Comparison of ENCODE assay signal across 20 cellular contexts in the genomic region with DNA sequence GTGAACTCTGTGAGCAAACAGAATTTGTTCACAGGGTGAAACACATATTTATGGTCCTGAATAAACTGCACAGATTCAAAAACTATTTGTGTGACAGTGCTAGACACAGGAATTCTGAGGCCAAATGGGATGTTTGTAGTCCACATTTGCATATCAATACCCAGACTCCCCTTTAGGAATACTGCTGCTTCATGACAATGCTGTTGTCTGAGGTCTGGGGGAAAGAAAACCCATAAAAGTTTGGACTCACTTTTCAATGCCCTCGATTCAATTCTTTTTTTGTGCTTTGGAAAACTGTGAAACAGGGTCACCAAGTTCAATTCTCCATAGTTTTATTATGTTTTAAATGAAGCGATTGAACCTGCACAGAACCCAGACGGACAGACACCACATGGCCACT.
DNase-seq lines count a peak whose midpoint lies in the region; ATAC-seq and TF ChIP-seq lines count a peak whose summit lies in the region.
"Had no signal": no experiment of that assay in that cellular context is flagged by ENCODE, and none has a peak within 500 bp of the region (broad histone marks: within the 10 kb centered on the region; RNA-seq: fewer than 3 reads in every experiment).

No MANE protein-coding gene starts in this region.

- H3K27ac Mint-ChIP-seq in endodermal cell, result no peak overlapping the region
- H3K27ac Mint-ChIP-seq in neural progenitor cell, result no peak overlapping the region
- H3K27ac Mint-ChIP-seq: CD14-positive monocyte; CD4-positive, alpha-beta memory T cell; HFFc6 had no signal

- H3K9me3 Mint-ChIP-seq in endodermal cell (no peaks in the 10 kb centered on the region), neural progenitor cell (no peaks in the 10 kb centered on the region)
- H3K9me3 Mint-ChIP-seq: CD14-positive monocyte; CD4-positive, alpha-beta memory T cell; HFFc6 had no signal

- no peak overlapping the region for H3K9ac ChIP-seq in NT2/D1 (ENCODE audit: insufficient read length, low read depth)
- H3K9ac ChIP-seq in endodermal cell (ENCODE audit: extremely low read depth, low read length, poor library complexity, severe bottlenecking), result no peak overlapping the region
- no peak overlapping the region for H3K9ac ChIP-seq in neural progenitor cell

- no peaks in the 10 kb centered on the region for H3K27me3 ChIP-seq in NT2/D1 (ENCODE audit: insufficient read depth, insufficient read length)
- H3K27me3 ChIP-seq in endodermal cell (ENCODE audit: control insufficient read depth, insufficient read depth, low read length, poor library complexity, severe bottlenecking), result no peaks in the 10 kb centered on the region
- H3K27me3 ChIP-seq in neural progenitor cell, result no peaks in the 10 kb centered on the region

- no peaks in the 10 kb centered on the region for H3K9me3 ChIP-seq in NT2/D1 (ENCODE audit: insufficient read depth, low read length)
- no peaks in the 10 kb centered on the region for H3K9me3 ChIP-seq in endodermal cell (ENCODE audit: control insufficient read depth, low read length)
- no peaks in the 10 kb centered on the region for H3K9me3 ChIP-seq in neural progenitor cell (ENCODE audit: low read depth)
- H3K9me3 ChIP-seq: A549 had no signal

- WGBS in endodermal cell (ENCODE audit: insufficient coverage in 1 of 2, insufficient read length in 1 of 2), 2 experiments, result 57 to 79% methylated on average over 2 to 3 of the region's 3 CpGs

- H3K27ac ChIP-seq in endodermal cell (ENCODE audit: low read depth, low read length) (peak overlapping the region; percentile 87), neural progenitor cell (no peak overlapping the region)
- H3K27ac ChIP-seq: 22Rv1, A549, HL-60 had no signal

- no peak overlapping the region for H2AFZ ChIP-seq in neural progenitor cell (replicated peaks)

- H3K4me3 Mint-ChIP-seq in endodermal cell, result no peak overlapping the region
- no peak overlapping the region for H3K4me3 Mint-ChIP-seq in neural progenitor cell
- H3K4me3 Mint-ChIP-seq: CD14-positive monocyte; CD4-positive, alpha-beta memory T cell; HFFc6 had no signal

- TF ChIP-seq CTCF in endodermal cell (conservative IDR thresholded peaks at IDR 0.05) (no peak), neural progenitor cell (IDR thresholded peaks at IDR 0.05) (no peak)

- H3K36me3 ChIP-seq in NT2/D1 (ENCODE audit: insufficient read depth, insufficient read length, low read length) (no peaks in the 10 kb centered on the region), endodermal cell (ENCODE audit: control insufficient read depth, insufficient read depth, low read length) (no peaks in the 10 kb centered on the region), neural progenitor cell (no peaks in the 10 kb centered on the region)

- ATAC-seq in HG03135 (IDR thresholded peaks at IDR 0.05; ENCODE audit: unreplicated experiment), result no peak
- ATAC-seq: A549, GM12878, HCT116, K562 had no signal

- H3K36me3 Mint-ChIP-seq in endodermal cell (ENCODE audit: low read depth), result no peaks in the 10 kb centered on the region
- H3K36me3 Mint-ChIP-seq in neural progenitor cell, result no peaks in the 10 kb centered on the region
- H3K36me3 Mint-ChIP-seq: CD14-positive monocyte; CD4-positive, alpha-beta memory T cell had no signal

- no peaks in the 10 kb centered on the region for H4K20me1 ChIP-seq in neural progenitor cell (ENCODE audit: low read depth)

- no peaks in the 10 kb centered on the region for H3K79me2 ChIP-seq in neural progenitor cell (ENCODE audit: low read depth)

- H3K4me1 Mint-ChIP-seq in endodermal cell (no peaks in the 10 kb centered on the region), neural progenitor cell (peaks cover 16% of the 10 kb centered on the region)
- H3K4me1 Mint-ChIP-seq: CD14-positive monocyte; CD4-positive, alpha-beta memory T cell had no signal

- no peaks in the 10 kb centered on the region for H3K4me1 ChIP-seq in NT2/D1 (ENCODE audit: insufficient read depth, insufficient read length)
- no peaks in the 10 kb centered on the region for H3K4me1 ChIP-seq in endodermal cell (ENCODE audit: control insufficient read depth, insufficient read depth, low read length)
- peaks cover 10% of the 10 kb centered on the region for H3K4me1 ChIP-seq in neural progenitor cell
- H3K4me1 ChIP-seq: A549 had no signal

- H3F3A ChIP-seq in neural progenitor cell (ENCODE audit: low read depth), result no peaks in the 10 kb centered on the region

- no peak overlapping the region for H3K4me2 ChIP-seq in neural progenitor cell
- H3K4me2 ChIP-seq: A549 had no signal

- H3K4me3 ChIP-seq in NT2/D1 (ENCODE audit: insufficient read length, low read depth) (no peak overlapping the region), endodermal cell (ENCODE audit: low read length) (no peak overlapping the region), neural progenitor cell (no peak overlapping the region)
- H3K4me3 ChIP-seq: A549, GM12878, K562 had no signal

- peak; percentile 10 for DNase-seq in ELF-1 (ENCODE audit: low read depth, low spot score)
- peak; percentile 3 for DNase-seq in NT2/D1 (ENCODE audit: low read depth, low spot score)
- no peak for DNase-seq in endodermal cell
- DNase-seq in neural progenitor cell (ENCODE audit: low spot score), result peak; percentile 44
- DNase-seq in cortex of kidney (lab: John Stamatoyannopoulos, UW), result no peak
- no peak for DNase-seq in DMS153 (lab: John Stamatoyannopoulos, UW)
- DNase-seq in activated CD8-positive, alpha-beta memory T cell treated with anti-CD3 and anti-CD28 coated beads, Interleukin-2, amount 50 U/mL, for 4 hours, result no peak
- DNase-seq: AML-193; CD4-positive, alpha-beta memory T cell; DMS79 treated with DMSO at 0.1 percent for 48 hours; HFFc6; IMR-90 had no signal

- no peaks in the 10 kb centered on the region for H3K27me3 Mint-ChIP-seq in endodermal cell (ENCODE audit: insufficient read depth)
- peaks cover 4% of the 10 kb centered on the region for H3K27me3 Mint-ChIP-seq in neural progenitor cell (ENCODE audit: insufficient read depth, low read depth)

Comparison
In these comparisons a context has a peak if more than half of its experiments do, and no peak if none do; other contexts are left out.
1. DNase-seq: peak in ELF-1 (single experiment), NT2/D1 (single experiment) and neural progenitor cell (single experiment); none in endodermal cell (single experiment), cortex of kidney (single experiment), DMS153 (single experiment) and activated CD8-positive, alpha-beta memory T cell treated with anti-CD3 and anti-CD28 coated beads, Interleukin-2, amount 50 U/mL, for 4 hours (single experiment).